In genomic region chr15:36294359-36294758, GRCh38 we compare ENCODE assay signal across 1 cellular context.
TF ChIP-seq lines count a peak whose summit lies in the region.

No MANE protein-coding gene starts in this region.

TF ChIP-seq in HCT116, 20 proteins besides CTCF, POLR2A, EP300 and RAD21:
- no peak for TF ChIP-seq EZH2phosphoT487 (IDR thresholded peaks at IDR 0.05; ENCODE audit: borderline replicate concordance)
- no peak for TF ChIP-seq EGR1 (IDR thresholded peaks at IDR 0.05; ENCODE audit: low read depth)
- peak; percentile 57 for TF ChIP-seq TCF7L2 (IDR thresholded peaks at IDR 0.05; ENCODE audit: borderline replicate concordance, extremely low read depth, insufficient read depth, insufficient read length)
- TF ChIP-seq SIN3A (IDR thresholded peaks at IDR 0.05; ENCODE audit: low read depth) = no peak
- TF ChIP-seq ZNF274 (IDR thresholded peaks at IDR 0.05; ENCODE audit: low read depth, low read length) = no peak
